In genomic region chr21:15291621-15292266, GRCh38 we compare ENCODE assay signal across 25 cellular contexts.
DNase-seq lines count a peak whose midpoint lies in the region; ATAC-seq and TF ChIP-seq lines count a peak whose summit lies in the region.
"Had no signal": no experiment of that assay in that cellular context is flagged by ENCODE, and none has a peak within 500 bp of the region (broad histone marks: within the 10 kb centered on the region; RNA-seq: fewer than 3 reads in every experiment).

No MANE protein-coding gene starts in this region.

- peak; percentile 57 for ATAC-seq in mucosa of descending colon
- ATAC-seq: activated T-cell treated with anti-CD3 and anti-CD28 coated beads, Interleukin-2, amount 50 U/mL, for 4 hours; naive thymus-derived CD8-positive, alpha-beta T cell; right cardiac atrium; T-helper 17 cell had no signal

- POLR2A ChIA-PET in Caco-2 (lab: Charles Lee): no interaction called here
- POLR2A ChIA-PET in A673 (lab: Charles Lee; ENCODE audit: low non-redundant PET): no interaction called here

- H3K27ac Mint-ChIP-seq in Caco-2 (ENCODE audit: unreplicated experiment): peak overlapping the region; percentile 50
- H3K27ac Mint-ChIP-seq: naive thymus-derived CD8-positive, alpha-beta T cell; T-helper 17 cell had no signal

- intact Hi-C loops in Caco-2 (cut with micrococcal nuclease; ENCODE audit: unreplicated experiment): loop anchor here (5.0 kb wide), 1 partner anchor 151 kb away; no protein-coding TSS in a partner anchor
- intact Hi-C loops in mucosa of descending colon (cut with DNase I, micrococcal nuclease): no loop called here
- intact Hi-C loops in A673 (cut with micrococcal nuclease; ENCODE audit: unreplicated experiment): no loop called here

- BruUV-seq in Caco-2 (replicated peaks; lab: Mats Ljungman, UMichigan) (no TSS peak), A673 (replicated peaks; lab: Mats Ljungman, UMichigan) (no TSS peak)

- no peak for TF ChIP-seq CTCF in Caco-2 (IDR thresholded peaks at IDR 0.05; ENCODE audit: insufficient read depth in 1 of 2, low read depth in 1 of 2, low read length in 1 of 2, severe bottlenecking in 1 of 2, unreplicated experiment in 1 of 2)
- no peak for TF ChIP-seq CTCF in mucosa of descending colon (IDR thresholded peaks at IDR 0.05)
- no peak for TF ChIP-seq CTCF in A673 (conservative IDR thresholded peaks at IDR 0.05; ENCODE audit: low read depth, low read length)

- H3K9me3 ChIP-seq in Caco-2 (no peaks in the 10 kb centered on the region; the same call in 1 of the 2 replicates), esophagus (ENCODE audit: control insufficient read depth in 2 of 2, insufficient read depth in 1 of 2, low read depth in 1 of 2, low read length in 1 of 2) (no peaks in the 10 kb centered on the region), mucosa of descending colon (no peaks in the 10 kb centered on the region), A673 (ENCODE audit: low read depth, low read length, poor library complexity, severe bottlenecking) (no peaks in the 10 kb centered on the region)
- H3K9me3 ChIP-seq: adrenal gland, HAP-1 had no signal

- no peak overlapping the region for H3K4me3 ChIP-seq in Caco-2 (ENCODE audit: low read depth, low read length)
- no peak overlapping the region for H3K4me3 ChIP-seq in esophagus (ENCODE audit: low read depth in 1 of 2, low read length in 2 of 2)
- H3K4me3 ChIP-seq in mucosa of descending colon: no peak overlapping the region
- H3K4me3 ChIP-seq in A673 (ENCODE audit: low read depth, low read length, poor library complexity, severe bottlenecking): no peak overlapping the region
- H3K4me3 ChIP-seq: adrenal gland, HAP-1, SK-N-MC had no signal

- WGBS in esophagus, 2 donors: 65 to 74% methylated on average over 4 of the region's 4 CpGs

- peaks cover 11% of the 10 kb centered on the region for H3K9me3 Mint-ChIP-seq in Caco-2 (ENCODE audit: unreplicated experiment)
- H3K9me3 Mint-ChIP-seq: activated T-cell treated with anti-CD3 and anti-CD28 coated beads, Interleukin-2, amount 50 U/mL, for 4 hours; naive thymus-derived CD8-positive, alpha-beta T cell had no signal

- CTCF ChIA-PET in Caco-2 (lab: Charles Lee) (no interaction called here), A673 (lab: Charles Lee) (no interaction called here)

- H3K36me3 Mint-ChIP-seq in Caco-2 (ENCODE audit: insufficient read depth, unreplicated experiment): no peaks in the 10 kb centered on the region
- H3K36me3 Mint-ChIP-seq: naive thymus-derived CD8-positive, alpha-beta T cell had no signal

- H3K27me3 ChIP-seq in Caco-2 (replicated peaks; ENCODE audit: control insufficient read depth, insufficient read depth, low read length) (no peaks in the 10 kb centered on the region), esophagus (ENCODE audit: control insufficient read depth in 1 of 2, insufficient read depth in 2 of 2, low read length in 2 of 2) (no peaks in the 10 kb centered on the region), A673 (replicated peaks; ENCODE audit: insufficient read depth, low read depth, low read length, poor library complexity) (no peaks in the 10 kb centered on the region)
- H3K27me3 ChIP-seq: adrenal gland had no signal

- no peaks in the 10 kb centered on the region for H3K27me3 Mint-ChIP-seq in Caco-2 (ENCODE audit: insufficient read depth, unreplicated experiment)

- peaks cover 40% of the 10 kb centered on the region for H3K4me1 ChIP-seq in Caco-2
- peaks cover 0 to 5% of the 10 kb centered on the region in 2 donors for H3K4me1 ChIP-seq in esophagus (ENCODE audit: control insufficient read depth in 2 of 2, insufficient read depth in 2 of 2, low read length in 1 of 2)
- H3K4me1 ChIP-seq in mucosa of descending colon (ENCODE audit: low read depth): peaks cover 19% of the 10 kb centered on the region
- no peaks in the 10 kb centered on the region for H3K4me1 ChIP-seq in A673 (ENCODE audit: insufficient read depth, low read length, poor library complexity, severe bottlenecking)
- H3K4me1 ChIP-seq: HAP-1 had no signal

- H3K4me3 Mint-ChIP-seq in Caco-2 (ENCODE audit: unreplicated experiment): no peak overlapping the region
- H3K4me3 Mint-ChIP-seq: activated T-cell treated with anti-CD3 and anti-CD28 coated beads, Interleukin-2, amount 50 U/mL, for 4 hours; naive thymus-derived CD8-positive, alpha-beta T cell; T-helper 17 cell had no signal

- H3K36me3 ChIP-seq in Caco-2 (ENCODE audit: control insufficient read depth, insufficient read depth, low read length): no peaks in the 10 kb centered on the region
- no peaks in the 10 kb centered on the region for H3K36me3 ChIP-seq in esophagus (ENCODE audit: control insufficient read depth in 2 of 2, insufficient read depth in 2 of 2, low read length in 1 of 2)
- no peaks in the 10 kb centered on the region for H3K36me3 ChIP-seq in mucosa of descending colon (ENCODE audit: low read depth)
- H3K36me3 ChIP-seq in A673 (ENCODE audit: insufficient read depth, low read length, poor library complexity, severe bottlenecking): no peaks in the 10 kb centered on the region
- H3K36me3 ChIP-seq: adrenal gland, HAP-1 had no signal

- DNase-seq in Caco-2 (peak; percentile 5 to 52), NCI-H69 (lab: John Stamatoyannopoulos, UW) (peak; percentile 40), mucosa of descending colon (peak in 1 of 3 donors; percentile 27), A673 (ENCODE audit: low spot score) (no peak), ACHN (no peak), NCI-H1694 treated with DMSO at 0.1 percent for 48 hours (lab: John Stamatoyannopoulos, UW) (no peak), NCI-H345 treated with DMSO at 0.1 percent for 48 hours (lab: John Stamatoyannopoulos, UW; ENCODE audit: unreplicated experiment) (no peak)
- DNase-seq: activated naive CD4-positive, alpha-beta T cell treated with Interleukin-2 at 50 U/mL for 16 hours; activated T-cell treated with anti-CD3 and anti-CD28 coated beads, Interleukin-2, amount 50 U/mL, for 4 hours; adrenal gland; Calu3; effector memory CD4-positive, alpha-beta T cell; EL; naive thymus-derived CD8-positive, alpha-beta T cell; NCI-H1105 treated with DMSO at 0.1 percent for 48 hours; NCI-H2029 treated with DMSO at 0.1 percent for 48 hours; NCI-H446 treated with DMSO at 0.1 percent for 48 hours; right cardiac atrium; stimulated activated CD4-positive, alpha-beta T cell treated with anti-CD3 and anti-CD28 coated beads, Interleukin-4, amount 100 ng/mL, for 4 hours; stimulated activated naive CD4-positive, alpha-beta T cell; T-helper 17 cell had no signal

- in situ Hi-C loops in ACHN (cut with HindIII; ENCODE audit: low pct_ligation_motif_present, low pct_unique_long_range_greater_than_20kb, low sequenced_read_pairs): no loop called here

- H3K27ac ChIP-seq in esophagus (ENCODE audit: low read depth in 2 of 2, low read length in 1 of 2): peak overlapping the region; percentile 29 to 58
- no peak overlapping the region for H3K27ac ChIP-seq in A673 (ENCODE audit: low read depth, low read length, poor library complexity, severe bottlenecking)
- H3K27ac ChIP-seq: adrenal gland, C4-2B, SK-N-MC had no signal

- H3K4me1 Mint-ChIP-seq in Caco-2 (ENCODE audit: low read depth, unreplicated experiment): peaks cover 34% of the 10 kb centered on the region
- H3K4me1 Mint-ChIP-seq: naive thymus-derived CD8-positive, alpha-beta T cell; T-helper 17 cell had no signal

Comparison
In these comparisons a context has a peak if more than half of its experiments do, and no peak if none do; other contexts are left out.
1. DNase-seq: peak in Caco-2 (2 of 2) and NCI-H69 (single experiment); none in A673 (single experiment), ACHN (single experiment), NCI-H1694 treated with DMSO at 0.1 percent for 48 hours (single experiment) and NCI-H345 treated with DMSO at 0.1 percent for 48 hours (single experiment).